Comparison of ENCODE assay signal across 28 cellular contexts in the genomic region with DNA sequence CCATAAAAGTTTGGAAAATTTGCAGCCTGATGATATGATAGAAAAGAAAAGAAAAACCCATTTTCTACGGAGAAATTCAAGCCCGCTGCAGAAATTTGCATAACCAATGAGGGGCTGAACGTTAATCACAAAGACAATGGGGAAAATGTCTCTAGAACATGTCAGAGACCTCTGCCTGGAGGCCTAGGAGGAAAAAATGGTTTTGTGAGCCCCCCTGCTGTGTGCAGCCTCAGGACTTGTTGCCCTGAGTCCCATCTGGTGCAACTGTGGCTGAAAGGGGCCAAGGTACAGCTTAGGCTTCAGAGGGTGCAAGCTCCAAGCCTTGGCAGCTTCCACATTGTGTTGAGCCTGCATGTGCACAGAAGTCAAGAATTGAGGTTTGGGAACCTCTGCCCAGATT.
"Had no signal": no experiment of that assay in that cellular context is flagged by ENCODE, and none has a peak within 500 bp of the region (broad histone marks: within the 10 kb centered on the region; RNA-seq: fewer than 3 reads in every experiment).

No MANE protein-coding gene starts in this region.

- FAIRE-seq: colon, endometrium, endothelial cell of umbilical vein, frontal cortex had no signal

- H3K4me3 Mint-ChIP-seq: dendritic cell treated with granulocyte-macrophage colony-stimulating factor and Interleukin-4, amounts not matched to agents 40 ng/mL and 50 ng/mL, for 4 days; effector memory CD8-positive, alpha-beta T cell had no signal

- H3K27me3 Mint-ChIP-seq: dendritic cell treated with granulocyte-macrophage colony-stimulating factor and Interleukin-4, amounts not matched to agents 40 ng/mL and 50 ng/mL, for 4 days; effector memory CD8-positive, alpha-beta T cell had no signal

- DNase-seq: colonic mucosa; cortex of kidney; dermis blood vessel endothelial cell; dorsolateral prefrontal cortex; effector CD4-positive, alpha-beta T cell; effector CD8-positive, alpha-beta T cell; effector memory CD4-positive, alpha-beta T cell; effector memory CD8-positive, alpha-beta T cell; erythroblast; esophagus squamous epithelium; foreskin fibroblast; foreskin keratinocyte; foreskin melanocyte; gastrocnemius medialis; glutamatergic neuron; head of caudate nucleus; heart right ventricle had no signal

- H3K36me3 ChIP-seq: colonic mucosa, esophagus muscularis mucosa, esophagus squamous epithelium, gastrocnemius medialis, gastroesophageal sphincter, heart left ventricle, heart right ventricle had no signal

- H3K27ac Mint-ChIP-seq: dendritic cell treated with granulocyte-macrophage colony-stimulating factor and Interleukin-4, amounts not matched to agents 40 ng/mL and 50 ng/mL, for 4 days; effector memory CD8-positive, alpha-beta T cell had no signal

- H3K27ac ChIP-seq: colonic mucosa, coronary artery, dorsolateral prefrontal cortex, epithelial cell of prostate, esophagus muscularis mucosa, esophagus squamous epithelium, foreskin keratinocyte, gastrocnemius medialis, gastroesophageal sphincter, heart left ventricle, heart right ventricle had no signal

- H3K9me3 ChIP-seq: colonic mucosa, esophagus muscularis mucosa, gastrocnemius medialis, gastroesophageal sphincter had no signal

- H3K27me3 ChIP-seq: colonic mucosa, dorsolateral prefrontal cortex, esophagus muscularis mucosa, esophagus squamous epithelium, foreskin keratinocyte, gastrocnemius medialis, gastroesophageal sphincter, heart left ventricle, heart right ventricle had no signal

- H3K4me1 ChIP-seq: colonic mucosa, esophagus muscularis mucosa, esophagus squamous epithelium, foreskin keratinocyte, gastrocnemius medialis, gastroesophageal sphincter, heart left ventricle, heart right ventricle had no signal

- ATAC-seq: effector memory CD8-positive, alpha-beta T cell; esophagus mucosa; foreskin keratinocyte; gastrocnemius medialis; gastroesophageal sphincter; heart left ventricle; heart right ventricle had no signal

- H3K4me3 ChIP-seq: colonic mucosa, coronary artery, dorsolateral prefrontal cortex, esophagus muscularis mucosa, esophagus squamous epithelium, gastrocnemius medialis, gastroesophageal sphincter, heart left ventricle, heart right ventricle had no signal
